Comparison of ENCODE assay signal across 2 cellular contexts in the genomic region with DNA sequence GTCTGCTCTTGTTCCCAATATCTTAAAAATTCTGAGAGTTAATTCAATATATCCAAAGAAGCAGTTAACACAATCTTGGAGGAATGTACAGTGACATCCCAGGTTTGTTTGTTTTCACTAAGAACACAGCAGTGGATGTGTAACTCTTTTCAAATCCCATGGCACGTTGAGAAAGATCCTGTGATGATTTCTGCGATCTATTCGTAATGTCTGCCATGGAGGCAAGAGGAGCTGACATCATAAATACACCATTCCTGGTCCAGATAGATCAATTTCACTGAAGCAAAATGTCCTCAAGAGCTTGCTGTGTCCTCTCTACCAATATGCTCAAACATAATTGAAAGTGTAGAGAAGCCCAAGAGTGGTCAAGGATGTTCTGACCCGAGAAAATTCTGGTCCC.
A peak's percentile ranks its signal among the peaks of the same experiment; 100 is the strongest.
TF ChIP-seq lines count a peak whose summit lies in the region.

No MANE protein-coding gene starts in this region.

TF ChIP-seq in IMR-90, 13 proteins besides CTCF, POLR2A, EP300 and RAD21:
- TF ChIP-seq RCOR1 (IDR thresholded peaks at IDR 0.05; ENCODE audit: insufficient replicate concordance, low read length) = no peak

TF ChIP-seq in K562, 482 proteins besides CTCF, POLR2A, EP300 and RAD21:
- peak; percentile 96 for TF ChIP-seq ZBTB17 (CRISPR knock-in tag; IDR thresholded peaks at IDR 0.05)
- no peak for TF ChIP-seq HMGXB4 (CRISPR knock-in tag; IDR thresholded peaks at IDR 0.05)
- TF ChIP-seq, protein P1, sequence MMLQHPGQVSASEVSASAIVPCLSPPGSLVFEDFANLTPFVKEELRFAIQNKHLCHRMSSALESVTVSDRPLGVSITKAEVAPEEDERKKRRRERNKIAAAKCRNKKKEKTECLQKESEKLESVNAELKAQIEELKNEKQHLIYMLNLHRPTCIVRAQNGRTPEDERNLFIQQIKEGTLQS (IDR thresholded peaks at IDR 0.05) = peak; percentile 6; the same call in 1 of the 2 replicates
- TF ChIP-seq, protein P1 (CRISPR knock-in tag; conservative IDR thresholded peaks at IDR 0.05) = no peak
- TF ChIP-seq, protein P2, sequence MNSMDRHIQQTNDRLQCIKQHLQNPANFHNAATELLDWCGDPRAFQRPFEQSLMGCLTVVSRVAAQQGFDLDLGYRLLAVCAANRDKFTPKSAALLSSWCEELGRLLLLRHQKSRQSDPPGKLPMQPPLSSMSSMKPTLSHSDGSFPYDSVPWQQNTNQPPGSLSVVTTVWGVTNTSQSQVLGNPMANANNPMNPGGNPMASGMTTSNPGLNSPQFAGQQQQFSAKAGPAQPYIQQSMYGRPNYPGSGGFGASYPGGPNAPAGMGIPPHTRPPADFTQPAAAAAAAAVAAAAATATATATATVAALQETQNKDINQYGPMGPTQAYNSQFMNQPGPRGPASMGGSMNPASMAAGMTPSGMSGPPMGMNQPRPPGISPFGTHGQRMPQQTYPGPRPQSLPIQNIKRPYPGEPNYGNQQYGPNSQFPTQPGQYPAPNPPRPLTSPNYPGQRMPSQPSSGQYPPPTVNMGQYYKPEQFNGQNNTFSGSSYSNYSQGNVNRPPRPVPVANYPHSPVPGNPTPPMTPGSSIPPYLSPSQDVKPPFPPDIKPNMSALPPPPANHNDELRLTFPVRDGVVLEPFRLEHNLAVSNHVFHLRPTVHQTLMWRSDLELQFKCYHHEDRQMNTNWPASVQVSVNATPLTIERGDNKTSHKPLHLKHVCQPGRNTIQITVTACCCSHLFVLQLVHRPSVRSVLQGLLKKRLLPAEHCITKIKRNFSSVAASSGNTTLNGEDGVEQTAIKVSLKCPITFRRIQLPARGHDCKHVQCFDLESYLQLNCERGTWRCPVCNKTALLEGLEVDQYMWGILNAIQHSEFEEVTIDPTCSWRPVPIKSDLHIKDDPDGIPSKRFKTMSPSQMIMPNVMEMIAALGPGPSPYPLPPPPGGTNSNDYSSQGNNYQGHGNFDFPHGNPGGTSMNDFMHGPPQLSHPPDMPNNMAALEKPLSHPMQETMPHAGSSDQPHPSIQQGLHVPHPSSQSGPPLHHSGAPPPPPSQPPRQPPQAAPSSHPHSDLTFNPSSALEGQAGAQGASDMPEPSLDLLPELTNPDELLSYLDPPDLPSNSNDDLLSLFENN (IDR thresholded peaks at IDR 0.05; ENCODE audit: low read depth in 2 of 2, low read length in 2 of 2) = peak in 1 of 2 experiments; percentile 64; a peak in 1 of 4 replicates
- peak in 1 of 2 experiments; percentile 94; a peak in 2 of 4 replicates for TF ChIP-seq MLLT1 (IDR thresholded peaks at IDR 0.05)
TF ChIP-seq in K562: peak in this region for 4.
